Comparison of ENCODE assay signal across 10 cellular contexts in the genomic region with DNA sequence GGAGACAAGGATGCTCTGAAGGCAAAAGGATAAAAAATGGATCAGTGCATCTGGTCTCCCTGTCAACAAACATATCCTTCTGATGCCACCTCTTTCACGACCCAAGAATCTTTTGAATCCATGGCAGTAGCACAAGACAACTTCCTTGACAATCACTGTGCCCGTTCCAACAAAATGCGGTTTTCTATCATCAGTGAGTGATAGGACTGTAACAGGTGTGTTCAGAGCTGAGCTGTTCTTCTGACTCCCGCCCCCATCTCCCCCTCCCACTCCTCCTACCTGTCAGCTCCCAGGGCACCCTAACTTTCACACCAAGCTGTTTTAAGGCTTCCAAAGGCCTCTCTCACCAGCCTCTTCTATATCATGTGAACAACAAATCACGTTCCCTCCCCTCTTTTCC.
DNase-seq lines count a peak whose midpoint lies in the region; ATAC-seq, FAIRE-seq and TF ChIP-seq lines count a peak whose summit lies in the region.
"Had no signal": no experiment of that assay in that cellular context is flagged by ENCODE, and none has a peak within 500 bp of the region (broad histone marks: within the 10 kb centered on the region; RNA-seq: fewer than 3 reads in every experiment).

No MANE protein-coding gene starts in this region.

- H3K27ac ChIP-seq in HUES64 (ENCODE audit: low read depth, low read length): peak overlapping the region; percentile 2; the same call in 1 of the 2 replicates
- H3K27ac ChIP-seq in astrocyte (ENCODE audit: low read depth, low read length): peak overlapping the region; percentile 10
- peak overlapping the region; percentile 73 for H3K27ac ChIP-seq in stomach smooth muscle (ENCODE audit: low read length)

- WGBS in HUES64: 37% methylated on average over 3 of the region's 5 CpGs

- DNase-seq in astrocyte (ENCODE audit: low read depth): no peak
- no peak for DNase-seq in naive thymus-derived CD8-positive, alpha-beta T cell
- no peak for DNase-seq in COLO668 (lab: John Stamatoyannopoulos, UW; ENCODE audit: unreplicated experiment)
- DNase-seq: activated CD4-positive, alpha-beta T cell treated with anti-CD3 and anti-CD28 coated beads, Interleukin-2, amount 50 U/mL, for 1 hour; activated naive CD8-positive, alpha-beta T cell treated with anti-CD3 and anti-CD28 coated beads, Interleukin-2, amount 50 U/mL, for 24 hours; KG1 had no signal

- H2AFZ ChIP-seq in astrocyte (ENCODE audit: low read depth, low read length): peak overlapping the region; percentile 62

- FAIRE-seq in astrocyte (lab: Jason Lieb, UNC): no peak

- no peaks in the 10 kb centered on the region for H3K36me3 ChIP-seq in HUES64 (ENCODE audit: insufficient read depth, low read length)
- no peaks in the 10 kb centered on the region for H3K36me3 ChIP-seq in astrocyte (ENCODE audit: insufficient read depth, low read length)
- no peaks in the 10 kb centered on the region for H3K36me3 ChIP-seq in stomach smooth muscle (ENCODE audit: control insufficient read depth in 2 of 2, insufficient read depth in 2 of 2, low read length in 2 of 2)

- POLR2A ChIA-PET in naive thymus-derived CD8-positive, alpha-beta T cell (lab: Charles Lee): no interaction called here

- no peaks in the 10 kb centered on the region for H3K27me3 ChIP-seq in HUES64 (ENCODE audit: insufficient read depth, low read length)
- H3K27me3 ChIP-seq in astrocyte (ENCODE audit: insufficient read depth, low read length): no peaks in the 10 kb centered on the region
- H3K27me3 ChIP-seq in stomach smooth muscle (ENCODE audit: control insufficient read depth in 1 of 2, insufficient read depth in 2 of 2, low read length in 2 of 2): no peaks in the 10 kb centered on the region

- H3K79me2 ChIP-seq in astrocyte (ENCODE audit: insufficient read depth, low read length): peaks cover 60% of the 10 kb centered on the region

- H3K9ac ChIP-seq in HUES64 (ENCODE audit: low read depth, low read length): no peak overlapping the region
- peak overlapping the region; percentile 53 for H3K9ac ChIP-seq in astrocyte (ENCODE audit: low read length)
- H3K9ac ChIP-seq in stomach smooth muscle (ENCODE audit: low read length in 2 of 2): peak overlapping the region in 1 of 2 donors; percentile 36

- no peak for TF ChIP-seq CTCF in astrocyte (IDR thresholded peaks at IDR 0.05; ENCODE audit: insufficient read depth, low read depth, low read length)

- H3K4me3 ChIP-seq in HUES64 (ENCODE audit: low read length) (peak overlapping the region; percentile 35), astrocyte (ENCODE audit: insufficient read depth, low read depth, low read length) (peak overlapping the region; percentile 39), iPS-18c (ENCODE audit: insufficient read depth, low read depth, low read length) (peak overlapping the region; percentile 20; the same call in 1 of the 2 replicates), stomach smooth muscle (ENCODE audit: low read length in 2 of 2) (peak overlapping the region; percentile 47 to 57)

- no peaks in the 10 kb centered on the region for H3K9me3 Mint-ChIP-seq in astrocyte (ENCODE audit: unreplicated experiment)
- no peaks in the 10 kb centered on the region for H3K9me3 Mint-ChIP-seq in naive thymus-derived CD8-positive, alpha-beta T cell
- H3K9me3 Mint-ChIP-seq: activated naive CD8-positive, alpha-beta T cell treated with anti-CD3 and anti-CD28 coated beads, Interleukin-2, amount 50 U/mL, for 24 hours had no signal

- peak overlapping the region; percentile 82 for H3K4me2 ChIP-seq in astrocyte (ENCODE audit: low read length)

- H4K20me1 ChIP-seq in astrocyte (ENCODE audit: insufficient read depth, low read length): peaks cover 51% of the 10 kb centered on the region

- H3K4me1 Mint-ChIP-seq in astrocyte (ENCODE audit: low read depth, unreplicated experiment): peaks cover 16% of the 10 kb centered on the region
- H3K4me1 Mint-ChIP-seq in naive thymus-derived CD8-positive, alpha-beta T cell: peaks cover 0 to 5% (median 0%) of the 10 kb centered on the region in 4 donors
- H3K4me1 Mint-ChIP-seq: activated naive CD8-positive, alpha-beta T cell treated with anti-CD3 and anti-CD28 coated beads, Interleukin-2, amount 50 U/mL, for 24 hours had no signal

- H3K9me3 ChIP-seq in HUES64 (ENCODE audit: insufficient read depth, low read depth, low read length): no peaks in the 10 kb centered on the region
- H3K9me3 ChIP-seq in astrocyte (ENCODE audit: insufficient read depth, low read depth, low read length): no peaks in the 10 kb centered on the region
- no peaks in the 10 kb centered on the region for H3K9me3 ChIP-seq in iPS-18c (ENCODE audit: control insufficient read depth, insufficient read depth, low read length)
- no peaks in the 10 kb centered on the region for H3K9me3 ChIP-seq in stomach smooth muscle (ENCODE audit: control insufficient read depth in 2 of 2, low read length in 2 of 2)

- ATAC-seq in naive thymus-derived CD8-positive, alpha-beta T cell: no peak
- no peak for ATAC-seq in GM21381 (IDR thresholded peaks at IDR 0.05; ENCODE audit: unreplicated experiment)
- ATAC-seq: activated naive CD8-positive, alpha-beta T cell treated with anti-CD3 and anti-CD28 coated beads, Interleukin-2, amount 50 U/mL, for 24 hours had no signal

- no peak overlapping the region for H3K27ac Mint-ChIP-seq in astrocyte (ENCODE audit: unreplicated experiment)
- H3K27ac Mint-ChIP-seq in naive thymus-derived CD8-positive, alpha-beta T cell: no peak overlapping the region
- H3K27ac Mint-ChIP-seq: activated naive CD8-positive, alpha-beta T cell treated with anti-CD3 and anti-CD28 coated beads, Interleukin-2, amount 50 U/mL, for 24 hours had no signal

- no peaks in the 10 kb centered on the region for H3K27me3 Mint-ChIP-seq in astrocyte (ENCODE audit: low read depth, unreplicated experiment)
- H3K27me3 Mint-ChIP-seq in naive thymus-derived CD8-positive, alpha-beta T cell: peaks cover 12 to 30% (median 15%) of the 10 kb centered on the region in 5 donors

- no peaks in the 10 kb centered on the region for H3K36me3 Mint-ChIP-seq in astrocyte (ENCODE audit: low read depth, unreplicated experiment)
- H3K36me3 Mint-ChIP-seq in naive thymus-derived CD8-positive, alpha-beta T cell: no peaks in the 10 kb centered on the region

- H3K4me3 Mint-ChIP-seq in astrocyte (ENCODE audit: unreplicated experiment): peak overlapping the region; percentile 75
- no peak overlapping the region for H3K4me3 Mint-ChIP-seq in naive thymus-derived CD8-positive, alpha-beta T cell
- H3K4me3 Mint-ChIP-seq: activated naive CD8-positive, alpha-beta T cell treated with anti-CD3 and anti-CD28 coated beads, Interleukin-2, amount 50 U/mL, for 24 hours had no signal

- H3K4me1 ChIP-seq in HUES64 (ENCODE audit: insufficient read depth, low read length) (peaks cover 37% of the 10 kb centered on the region), astrocyte (ENCODE audit: insufficient read depth, low read length) (peaks cover 19% of the 10 kb centered on the region), stomach smooth muscle (ENCODE audit: control insufficient read depth, insufficient read depth, low read length) (peaks cover 36% of the 10 kb centered on the region)

Comparison
In these comparisons a context has a peak if more than half of its experiments do, and no peak if none do; other contexts are left out.
1. H3K27ac ChIP-seq: peak in every context shown above with its lines; median percentile 73 in stomach smooth muscle; 10 in astrocyte; 2 in HUES64.